Comparison of ENCODE assay signal across 14 cellular contexts in genomic region chr13:71621152-71622124, GRCh38.
DNase-seq lines count a peak whose midpoint lies in the region; ATAC-seq and TF ChIP-seq lines count a peak whose summit lies in the region.
"Had no signal": no experiment of that assay in that cellular context is flagged by ENCODE, and none has a peak within 500 bp of the region (broad histone marks: within the 10 kb centered on the region; RNA-seq: fewer than 3 reads in every experiment).

No MANE protein-coding gene starts in this region.

- H3K4me2 ChIP-seq in GM23338 = no peak overlapping the region
- peak overlapping the region; percentile 13; the same call in 1 of the 2 replicates for H3K4me2 ChIP-seq in SK-N-SH
- peak overlapping the region; percentile 38 for H3K4me2 ChIP-seq in neural cell (ENCODE audit: low read length)
- H3K4me2 ChIP-seq: BLaER1 had no signal

- POLR2A ChIA-PET in SK-N-SH (lab: Yijun Ruan, JAX) = interaction anchor here (0.8 to 1.3 kb wide), 2 partner anchors 243 to 246 kb away, joined by 5 read pairs; partner anchors contain the start of gene DACH1

- CTCF ChIA-PET in SK-N-SH (lab: Yijun Ruan, JAX) = interaction anchor here (0.6 to 1.6 kb wide), 6 partner anchors 19 to 945 kb away, joined by 3 to 5 read pairs (median 4); partner anchors contain the start of gene DACH1

- H3K27me3 ChIP-seq in GM23338 (ENCODE audit: insufficient read depth) = no peaks in the 10 kb centered on the region
- no peaks in the 10 kb centered on the region for H3K27me3 ChIP-seq in SK-N-SH (ENCODE audit: insufficient read depth)
- H3K27me3 ChIP-seq in neural cell (ENCODE audit: insufficient read depth, low read depth, low read length) = no peaks in the 10 kb centered on the region
- H3K27me3 ChIP-seq: BLaER1, esophagus muscularis mucosa, neutrophil had no signal

- no peak overlapping the region for H3K4me3 ChIP-seq in GM23338
- no peak overlapping the region for H3K4me3 ChIP-seq in SK-N-SH (ENCODE audit: low read depth in 2 of 2, low read length in 1 of 2)
- H3K4me3 ChIP-seq in neural cell (ENCODE audit: low read length) = peak overlapping the region; percentile 40
- H3K4me3 ChIP-seq: BLaER1, esophagus muscularis mucosa had no signal

- H3K36me3 Mint-ChIP-seq in GM23338 (ENCODE audit: low read depth) = no peaks in the 10 kb centered on the region

- no peaks in the 10 kb centered on the region for H3K9me2 ChIP-seq in GM23338 (ENCODE audit: insufficient read depth)
- H3K9me2 ChIP-seq in SK-N-SH = no peaks in the 10 kb centered on the region; the same call in 1 of the 2 replicates
- no peaks in the 10 kb centered on the region for H3K9me2 ChIP-seq in neural cell (ENCODE audit: insufficient read depth, low read length)

- 15% methylated on average over 11 of the region's 11 CpGs for WGBS in SK-N-SH (ENCODE audit: low lambda C conversion rate)

- H3K9me3 ChIP-seq in SK-N-SH (no peaks in the 10 kb centered on the region), neural cell (ENCODE audit: low read length) (no peaks in the 10 kb centered on the region)
- H3K9me3 ChIP-seq: BLaER1, esophagus muscularis mucosa, neutrophil had no signal

- no peaks in the 10 kb centered on the region for H3K36me3 ChIP-seq in GM23338 (ENCODE audit: insufficient read depth)
- no peaks in the 10 kb centered on the region for H3K36me3 ChIP-seq in SK-N-SH (replicated peaks in 1 of 2; ENCODE audit: control insufficient read depth in 1 of 2, insufficient read depth in 2 of 2, low read length in 1 of 2)
- H3K36me3 ChIP-seq in neural cell (ENCODE audit: insufficient read depth, low read length) = no peaks in the 10 kb centered on the region
- H3K36me3 ChIP-seq: BLaER1, esophagus muscularis mucosa, neutrophil had no signal

- TF ChIP-seq CTCF in GM23338 (conservative IDR thresholded peaks at IDR 0.05; ENCODE audit: low read depth in 2 of 2) = no peak
- no peak for TF ChIP-seq CTCF in SK-N-SH (IDR thresholded peaks at IDR 0.05)
- no peak for TF ChIP-seq CTCF in neural cell (IDR thresholded peaks at IDR 0.05; ENCODE audit: poor library complexity, severe bottlenecking)

- ATAC-seq in GM23338 = no peak; the same call in 2 of the 3 replicates
- no peak for ATAC-seq in HG03135 (IDR thresholded peaks at IDR 0.05; ENCODE audit: unreplicated experiment)
- ATAC-seq in HG03039 (IDR thresholded peaks at IDR 0.05; ENCODE audit: unreplicated experiment) = no peak
- ATAC-seq: stimulated activated naive CD8-positive, alpha-beta T cell treated with anti-CD3 and anti-CD28 coated beads, Interleukin-15, Interleukin-2, amounts not matched to agents 100 U/mL and 50 U/mL, for 24 hours had no signal

- no peaks in the 10 kb centered on the region for H3K27me3 Mint-ChIP-seq in GM23338 (ENCODE audit: insufficient read depth, low read depth, poor library complexity)

- H3K4me1 ChIP-seq in GM23338 (ENCODE audit: insufficient read depth) = 0 out of 2 replicates have a peak, but pooled peaks cover 6% of the 10 kb centered on the region
- H3K4me1 ChIP-seq in SK-N-SH (ENCODE audit: control insufficient read depth in 1 of 2, insufficient read depth in 2 of 2, low read depth in 1 of 2, low read length in 1 of 2) = peaks cover 26 to 39% of the 10 kb centered on the region in 2 experiments; a peak in 3 of 4 replicates
- H3K4me1 ChIP-seq: BLaER1, esophagus muscularis mucosa had no signal

- H3K79me2 ChIP-seq in GM23338 (replicated peaks; ENCODE audit: insufficient read depth) = no peaks in the 10 kb centered on the region
- no peaks in the 10 kb centered on the region for H3K79me2 ChIP-seq in SK-N-SH (ENCODE audit: insufficient read depth)
- no peaks in the 10 kb centered on the region for H3K79me2 ChIP-seq in neural cell (replicated peaks; ENCODE audit: insufficient read depth, low read length)

- no peak overlapping the region for H3K4me3 Mint-ChIP-seq in GM23338

- peaks cover 12% of the 10 kb centered on the region for H3K4me1 Mint-ChIP-seq in GM23338

- H3K27ac ChIP-seq in GM23338 (ENCODE audit: low read depth) = no peak overlapping the region
- H3K27ac ChIP-seq in SK-N-SH (ENCODE audit: low read depth in 2 of 2, low read length in 1 of 2) = peak overlapping the region in 1 of 2 experiments; percentile 96; a peak in 2 of 4 replicates
- peak overlapping the region; percentile 46 for H3K27ac ChIP-seq in neural cell (ENCODE audit: low read length)
- H3K27ac ChIP-seq: BLaER1, esophagus muscularis mucosa, neutrophil had no signal

- H3F3A ChIP-seq in GM23338 (replicated peaks; ENCODE audit: low read depth) = no peaks in the 10 kb centered on the region
- peaks cover 9% of the 10 kb centered on the region for H3F3A ChIP-seq in SK-N-SH (replicated peaks; ENCODE audit: insufficient read depth)
- H3F3A ChIP-seq in neural cell (ENCODE audit: insufficient read depth, low read length, poor library complexity, severe bottlenecking) = no peaks in the 10 kb centered on the region

- H4K20me1 ChIP-seq in GM23338 (replicated peaks; ENCODE audit: insufficient read depth) (no peaks in the 10 kb centered on the region), SK-N-SH (ENCODE audit: insufficient read depth) (no peaks in the 10 kb centered on the region), neural cell (ENCODE audit: insufficient read depth) (no peaks in the 10 kb centered on the region)
- H4K20me1 ChIP-seq: BLaER1 had no signal

- TF ChIP-seq EP300 in SK-N-SH (IDR thresholded peaks at IDR 0.05; ENCODE audit: borderline replicate concordance in 1 of 2, low read depth in 1 of 2, low read length in 1 of 2) (peak in 1 of 2 experiments; percentile 98; a peak in 3 of 4 replicates), neural cell (conservative IDR thresholded peaks at IDR 0.05; ENCODE audit: poor library complexity, severe bottlenecking) (peak; percentile 77)

- no peak overlapping the region for H3K9ac ChIP-seq in SK-N-SH
- H3K9ac ChIP-seq in neural cell (ENCODE audit: low read length) = peak overlapping the region; percentile 29
- H3K9ac ChIP-seq: BLaER1 had no signal

- peak; percentile 59 for TF ChIP-seq RAD21 in SK-N-SH (IDR thresholded peaks at IDR 0.05; ENCODE audit: low read length)
- no peak for TF ChIP-seq RAD21 in neural cell (conservative IDR thresholded peaks at IDR 0.05)

- H2AFZ ChIP-seq in GM23338 = no peak overlapping the region
- peak overlapping the region; percentile 41; the same call in 1 of the 2 replicates for H2AFZ ChIP-seq in SK-N-SH (ENCODE audit: low read depth)
- H2AFZ ChIP-seq in neural cell (ENCODE audit: low read depth, low read length) = no peak overlapping the region

- no peaks in the 10 kb centered on the region for H3K9me3 Mint-ChIP-seq in GM23338

- DNase-seq in GM23338 (ENCODE audit: low spot score) (peak; percentile 6), NCI-H2081 (lab: John Stamatoyannopoulos, UW) (peak; percentile 56 to 93), SK-N-SH (peak; percentile 42), NCI-H1048 (lab: John Stamatoyannopoulos, UW) (no peak)
- no peak for DNase-seq in stimulated activated CD4-positive, alpha-beta T cell treated with anti-CD3 and anti-CD28 coated beads, Interleukin-15, amount 100 ng/mL, for 24 hours
- DNase-seq: hippocampal formation; NCI-H2029; stimulated activated naive CD8-positive, alpha-beta T cell treated with anti-CD3 and anti-CD28 coated beads, Interleukin-15, Interleukin-2, amounts not matched to agents 100 U/mL and 50 U/mL, for 24 hours had no signal

- H3K27ac Mint-ChIP-seq in GM23338 = no peak overlapping the region

TF ChIP-seq in GM23338, 12 proteins besides CTCF, POLR2A, EP300 and RAD21 (continues in another document):
- TF ChIP-seq ETS1 (IDR thresholded peaks at IDR 0.05) = no peak

TF ChIP-seq in SK-N-SH, 30 proteins besides CTCF, POLR2A, EP300 and RAD21 (continues in another document):
- TF ChIP-seq FOXJ3 (CRISPR knock-in tag; IDR thresholded peaks at IDR 0.05) (peak; percentile 93), CHD2 (IDR thresholded peaks at IDR 0.05; ENCODE audit: low read length, partially characterized antibody) (peak; percentile 63), TEAD4 (IDR thresholded peaks at IDR 0.05; ENCODE audit: borderline replicate concordance, insufficient read depth) (peak; percentile 38; the same call in 1 of the 2 replicates), RCOR1 (IDR thresholded peaks at IDR 0.05; ENCODE audit: low read length) (peak; percentile 98), PBX3 (IDR thresholded peaks at IDR 0.05) (peak; percentile 58), ELF1 (IDR thresholded peaks at IDR 0.05) (no peak), JUND (IDR thresholded peaks at IDR 0.05) (peak; percentile 40; the same call in 1 of the 2 replicates), RFX5 (IDR thresholded peaks at IDR 0.05; ENCODE audit: low read length) (peak; percentile 12; the same call in 1 of the 2 replicates)

TF ChIP-seq in neural cell, 6 proteins besides CTCF, POLR2A, EP300 and RAD21:
- TF ChIP-seq SMC3 (conservative IDR thresholded peaks at IDR 0.05; ENCODE audit: poor library complexity) (peak; percentile 31), TAF1 (IDR thresholded peaks at IDR 0.05; ENCODE audit: low read depth) (no peak), POLR2AphosphoS5 (IDR thresholded peaks at IDR 0.05) (peak; percentile 89), REST (IDR thresholded peaks at IDR 0.05; ENCODE audit: borderline replicate concordance) (peak; percentile 49)
TF ChIP-seq in neural cell: peak in this region for 3.

Comparison
In these comparisons a context has a peak if more than half of its experiments do, and no peak if none do; other contexts are left out.
1. DNase-seq: peak in GM23338 (single experiment), NCI-H2081 (2 of 2) and SK-N-SH (single experiment); none in stimulated activated CD4-positive, alpha-beta T cell treated with anti-CD3 and anti-CD28 coated beads, Interleukin-15, amount 100 ng/mL, for 24 hours (single experiment) and NCI-H1048 (single experiment).